Comparison of ENCODE assay signal across 1 cellular context in genomic region chr12:70154960-70155589, GRCh38.
TF ChIP-seq lines count a peak whose summit lies in the region.

No MANE protein-coding gene starts in this region.

TF ChIP-seq in GM23338, 12 proteins besides CTCF, POLR2A, EP300 and RAD21 (continued from another document):
- TF ChIP-seq REST (IDR thresholded peaks at IDR 0.05; ENCODE audit: unreplicated experiment) (no peak), CREB1 (CRISPR knock-in tag; IDR thresholded peaks at IDR 0.05; ENCODE audit: low read depth) (no peak), NANOG (IDR thresholded peaks at IDR 0.05; ENCODE audit: borderline replicate concordance) (no peak), EZH2phosphoT487 (IDR thresholded peaks at IDR 0.05; ENCODE audit: unreplicated experiment) (no peak), ZNF114 (CRISPR knock-in tag; IDR thresholded peaks at IDR 0.05) (no peak), POLR2AphosphoS5 (IDR thresholded peaks at IDR 0.05; ENCODE audit: low read depth) (no peak), JUNB (IDR thresholded peaks at IDR 0.05; ENCODE audit: unreplicated experiment) (no peak), ZNF331 (CRISPR knock-in tag; IDR thresholded peaks at IDR 0.05; ENCODE audit: low read depth) (no peak), EZH2 (IDR thresholded peaks at IDR 0.05; ENCODE audit: low read depth, unreplicated experiment) (no peak)
